8 cellular contexts compared by ENCODE assay signal in the genomic region with DNA sequence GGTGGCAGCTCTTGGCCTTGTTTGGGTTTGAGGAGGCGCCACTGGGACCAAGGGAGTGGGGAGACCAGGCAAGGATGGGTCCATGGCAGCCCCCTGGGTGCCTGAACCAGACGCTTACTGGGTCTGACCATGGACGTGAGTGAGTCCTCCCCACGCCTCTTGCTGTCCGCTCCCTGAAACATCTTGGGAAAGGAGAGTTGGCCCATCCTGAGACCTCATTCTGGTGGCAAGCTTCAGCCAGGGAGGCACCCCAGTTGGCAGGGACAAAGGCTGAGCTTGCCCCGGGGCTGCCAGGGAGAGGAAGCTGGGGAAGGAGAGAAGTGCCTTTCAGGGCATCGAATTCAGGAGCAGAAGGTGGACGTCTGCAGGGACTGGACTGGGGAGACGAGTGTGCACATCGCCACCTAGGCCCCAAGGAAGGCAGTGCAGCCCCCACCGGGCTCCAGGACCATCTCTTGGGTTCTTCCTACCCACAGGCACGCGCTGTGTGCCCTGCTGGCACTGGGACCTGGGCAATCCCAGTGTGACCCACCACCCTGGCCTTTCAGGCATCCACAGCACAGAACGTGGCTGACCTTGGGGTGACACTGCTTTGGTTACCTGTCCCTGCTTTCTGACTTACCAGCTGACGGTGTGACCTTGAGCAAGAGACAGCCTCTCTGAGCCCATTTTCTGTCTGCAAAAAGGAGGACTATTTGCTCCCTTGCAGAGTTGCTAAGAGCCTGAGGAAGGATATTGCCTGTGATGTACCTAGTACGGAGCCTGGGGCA.
DNase-seq lines count a peak whose midpoint lies in the region; ATAC-seq and TF ChIP-seq lines count a peak whose summit lies in the region.

No MANE protein-coding gene starts in this region.

- H3K36me3 ChIP-seq in esophagus muscularis mucosa (no peaks in the 10 kb centered on the region), transverse colon (no peaks in the 10 kb centered on the region)

- in situ Hi-C loops in transverse colon (cut with MboI; ENCODE audit: low pct_ligation_motif_present in 1 of 4, low pct_unique_long_range_greater_than_20kb in 1 of 4, low sequenced_read_pairs in 3 of 4) = no loop called here

- H3K27ac Mint-ChIP-seq in activated CD4-positive, alpha-beta memory T cell treated with anti-CD3 and anti-CD28 coated beads, Interleukin-2, amount 10 ng/mL, durations not matched to agents 7 days and 5 days = no peak overlapping the region
- H3K27ac Mint-ChIP-seq in naive thymus-derived CD8-positive, alpha-beta T cell = no peak overlapping the region

- peaks cover 20% of the 10 kb centered on the region for H3K27me3 Mint-ChIP-seq in activated CD4-positive, alpha-beta memory T cell treated with anti-CD3 and anti-CD28 coated beads, Interleukin-2, amount 10 ng/mL, durations not matched to agents 7 days and 5 days
- H3K27me3 Mint-ChIP-seq in naive thymus-derived CD8-positive, alpha-beta T cell = peaks cover 2 to 35% (median 22%) of the 10 kb centered on the region in 5 donors

- H3K9me3 Mint-ChIP-seq in activated CD4-positive, alpha-beta memory T cell treated with anti-CD3 and anti-CD28 coated beads, Interleukin-2, amount 10 ng/mL, durations not matched to agents 7 days and 5 days = no peaks in the 10 kb centered on the region
- peaks cover 0 to 15% (median 0%) of the 10 kb centered on the region in 9 donors for H3K9me3 Mint-ChIP-seq in naive thymus-derived CD8-positive, alpha-beta T cell

- TF ChIP-seq CTCF in esophagus muscularis mucosa (IDR thresholded peaks at IDR 0.05) = peak; percentile 50 to 85 (median 61)
- TF ChIP-seq CTCF in transverse colon (IDR thresholded peaks at IDR 0.05) = peak; percentile 70 to 88 (median 74)

- 69% methylated on average over 6 of the region's 16 CpGs for WGBS in esophagus muscularis mucosa
- WGBS in transverse colon (ENCODE audit: low coverage in 1 of 2), 2 donors = 34% methylated on average over 16 of the region's 16 CpGs; no CpG with 5 or more reads in 1 of the 2 donors

- intact Hi-C loops in esophagus muscularis mucosa (cut with DNase I) = no loop called here
- intact Hi-C loops in transverse colon (cut with DNase I; ENCODE audit: low total_unique reads) = no loop called here

- TF ChIP-seq POLR2A in esophagus muscularis mucosa (IDR thresholded peaks at IDR 0.05; ENCODE audit: low read depth) (no peak), transverse colon (IDR thresholded peaks at IDR 0.05) (no peak)

- H3K4me3 ChIP-seq in esophagus muscularis mucosa (no peak overlapping the region), transverse colon (no peak overlapping the region)

- H3K36me3 Mint-ChIP-seq in activated CD4-positive, alpha-beta memory T cell treated with anti-CD3 and anti-CD28 coated beads, Interleukin-2, amount 10 ng/mL, durations not matched to agents 7 days and 5 days (ENCODE audit: low read depth) = no peaks in the 10 kb centered on the region
- H3K36me3 Mint-ChIP-seq in naive thymus-derived CD8-positive, alpha-beta T cell = peaks cover 0 to 8% (median 0%) of the 10 kb centered on the region in 3 donors

- H3K9me3 ChIP-seq in esophagus muscularis mucosa (peaks cover 0 to 4% (median 0%) of the 10 kb centered on the region in 4 donors), transverse colon (no peaks in the 10 kb centered on the region)

- POLR2A ChIA-PET in activated CD4-positive, alpha-beta memory T cell treated with anti-CD3 and anti-CD28 coated beads, Interleukin-2, amount 10 ng/mL, durations not matched to agents 7 days and 5 days (lab: Charles Lee) = no interaction called here
- POLR2A ChIA-PET in naive thymus-derived CD8-positive, alpha-beta T cell (lab: Charles Lee) = no interaction called here

- CTCF ChIA-PET in activated CD4-positive, alpha-beta memory T cell treated with anti-CD3 and anti-CD28 coated beads, Interleukin-2, amount 10 ng/mL, durations not matched to agents 7 days and 5 days (lab: Charles Lee) = interaction anchor here (0.9 kb wide), 1 partner anchor 221 kb away, joined by 3 read pairs; no protein-coding TSS in a partner anchor

- no peak for TF ChIP-seq EP300 in esophagus muscularis mucosa (IDR thresholded peaks at IDR 0.05)
- TF ChIP-seq EP300 in transverse colon (IDR thresholded peaks at IDR 0.05; ENCODE audit: low read depth) = no peak

- no peaks in the 10 kb centered on the region for H3K4me1 ChIP-seq in esophagus muscularis mucosa
- H3K4me1 ChIP-seq in transverse colon = no peaks in the 10 kb centered on the region

- no peak overlapping the region for H3K27ac ChIP-seq in esophagus muscularis mucosa (replicated peaks in 1 of 4)
- no peak overlapping the region for H3K27ac ChIP-seq in transverse colon

- H3K4me3 Mint-ChIP-seq in activated CD4-positive, alpha-beta memory T cell treated with anti-CD3 and anti-CD28 coated beads, Interleukin-2, amount 10 ng/mL, durations not matched to agents 7 days and 5 days = no peak overlapping the region
- H3K4me3 Mint-ChIP-seq in naive thymus-derived CD8-positive, alpha-beta T cell = no peak overlapping the region

- H3K4me1 Mint-ChIP-seq in activated CD4-positive, alpha-beta memory T cell treated with anti-CD3 and anti-CD28 coated beads, Interleukin-2, amount 10 ng/mL, durations not matched to agents 7 days and 5 days = no peaks in the 10 kb centered on the region
- no peaks in the 10 kb centered on the region for H3K4me1 Mint-ChIP-seq in naive thymus-derived CD8-positive, alpha-beta T cell

- DNase-seq in activated gamma-delta T cell treated with Interleukin-2 at 50 U/mL for 16 hours = peak; percentile 22
- DNase-seq in activated gamma-delta T cell (lab: John Stamatoyannopoulos, UW) = no peak
- DNase-seq in NCI-H345 treated with DMSO at 0.1 percent for 48 hours (lab: John Stamatoyannopoulos, UW; ENCODE audit: unreplicated experiment) = peak; percentile 23
- DNase-seq in activated CD4-positive, alpha-beta memory T cell treated with anti-CD3 and anti-CD28 coated beads, Interleukin-2, amount 10 ng/mL, durations not matched to agents 7 days and 5 days = peak; percentile 48
- DNase-seq in esophagus muscularis mucosa (ENCODE audit: extremely low spot score) = no peak
- peak in 6 of 10 donors; percentile 3 to 30 (median 14) for DNase-seq in naive thymus-derived CD8-positive, alpha-beta T cell
- DNase-seq in transverse colon = peak; percentile 65

- H3K27me3 ChIP-seq in esophagus muscularis mucosa = peaks cover 0 to 27% (median 0%) of the 10 kb centered on the region in 4 donors
- no peaks in the 10 kb centered on the region for H3K27me3 ChIP-seq in transverse colon

- peak; percentile 52 to 57 for ATAC-seq in naive thymus-derived CD8-positive, alpha-beta T cell
- ATAC-seq in HG03097 (IDR thresholded peaks at IDR 0.05; ENCODE audit: low FRiP score, unreplicated experiment) = no peak

Comparison
In these comparisons a context has a peak if more than half of its experiments do, and no peak if none do; other contexts are left out.
1. DNase-seq: peak in activated gamma-delta T cell treated with Interleukin-2 at 50 U/mL for 16 hours (single experiment), NCI-H345 treated with DMSO at 0.1 percent for 48 hours (single experiment), activated CD4-positive, alpha-beta memory T cell treated with anti-CD3 and anti-CD28 coated beads, Interleukin-2, amount 10 ng/mL, durations not matched to agents 7 days and 5 days (single experiment), naive thymus-derived CD8-positive, alpha-beta T cell (6 of 10) and transverse colon (single experiment); none in activated gamma-delta T cell (single experiment) and esophagus muscularis mucosa (single experiment).